Comparison of ENCODE assay signal across 1 cellular context in genomic region chr9:19173598-19174125, GRCh38.
TF ChIP-seq lines count a peak whose summit lies in the region.

No MANE protein-coding gene starts in this region.

TF ChIP-seq in K562, 482 proteins besides CTCF, POLR2A, EP300 and RAD21 (continued from another document):
- TF ChIP-seq ZNF740 (CRISPR knock-in tag; IDR thresholded peaks at IDR 0.05) (no peak), ZNF740 (tag; IDR thresholded peaks at IDR 0.05) (no peak), TAF1 (IDR thresholded peaks at IDR 0.05; ENCODE audit: control insufficient read depth, extremely low read depth, insufficient read depth, low read length, severe bottlenecking) (no peak), TRIM24 (IDR thresholded peaks at IDR 0.05) (no peak), ARID1B (IDR thresholded peaks at IDR 0.05) (no peak), XRCC5 (IDR thresholded peaks at IDR 0.05; ENCODE audit: low read depth, low read length) (no peak), ZNF146 (CRISPR knock-in tag; IDR thresholded peaks at IDR 0.05; ENCODE audit: unreplicated experiment) (no peak), ZNF41 (CRISPR knock-in tag; conservative IDR thresholded peaks at IDR 0.05) (no peak), GMEB1 (CRISPR knock-in tag; IDR thresholded peaks at IDR 0.05) (no peak), ZNF764 (CRISPR knock-in tag; IDR thresholded peaks at IDR 0.05; ENCODE audit: low read depth) (no peak), IRF2 (CRISPR knock-in tag; IDR thresholded peaks at IDR 0.05) (no peak), CXXC5 (CRISPR knock-in tag; IDR thresholded peaks at IDR 0.05) (no peak), XRCC4 (IDR thresholded peaks at IDR 0.05; ENCODE audit: extremely low read depth, insufficient read depth, insufficient read length) (no peak), ZNF184 (CRISPR knock-in tag; IDR thresholded peaks at IDR 0.05) (no peak), NR4A1 (CRISPR knock-in tag; IDR thresholded peaks at IDR 0.05) (no peak), NR4A1 (tag; IDR thresholded peaks at IDR 0.05) (no peak)
